ENCODE assay signal across 9 cellular contexts in genomic region chr13:23979361-23980159, GRCh38.
DNase-seq lines count a peak whose midpoint lies in the region; ATAC-seq, FAIRE-seq and TF ChIP-seq lines count a peak whose summit lies in the region.
"Had no signal": no experiment of that assay in that cellular context is flagged by ENCODE, and none has a peak within 500 bp of the region (broad histone marks: within the 10 kb centered on the region; RNA-seq: fewer than 3 reads in every experiment).

No MANE protein-coding gene starts in this region.

- no peak for TF ChIP-seq POLR2A in HepG2 (IDR thresholded peaks at IDR 0.05; ENCODE audit: insufficient read depth in 1 of 2, low read depth in 2 of 2, low read length in 2 of 2)

- peak; percentile 43 for ATAC-seq in GM21576 (IDR thresholded peaks at IDR 0.05; ENCODE audit: unreplicated experiment)
- peak; percentile 93 for ATAC-seq in HepG2
- ATAC-seq in GM21390 (IDR thresholded peaks at IDR 0.05; ENCODE audit: unreplicated experiment): no peak

- peaks cover 2 to 48% of the 10 kb centered on the region in 2 experiments; a peak in 4 of 5 replicates for H3K27me3 ChIP-seq in HepG2 (ENCODE audit: control insufficient read depth in 1 of 2, insufficient read depth in 2 of 2, low read length in 2 of 2)

- BruUV-seq in HepG2 (replicated peaks; lab: Mats Ljungman, UMichigan): no TSS peak

- no peaks in the 10 kb centered on the region for H4K20me1 ChIP-seq in HepG2 (ENCODE audit: insufficient read depth, low read length)

- no peaks in the 10 kb centered on the region for H3K9me3 ChIP-seq in HepG2 (ENCODE audit: low read length)

- H3K4me3 ChIP-seq in WI38 (ENCODE audit: low read depth, low read length) (peak overlapping the region; percentile 84), HepG2 (replicated peaks in 1 of 3; ENCODE audit: insufficient read depth in 1 of 3, low read depth in 2 of 3, low read length in 3 of 3) (peak overlapping the region in 2 of 3 experiments; percentile 23 to 66; a peak in 5 of 6 replicates)

- peak; percentile 92 for DNase-seq in ELR (ENCODE audit: low read depth)
- peak; percentile 85 for DNase-seq in ecto neural progenitor cell (ENCODE audit: low spot score)
- peak; percentile 6 for DNase-seq in HepG2 (ENCODE audit: low spot score)
- peak; percentile 4 for DNase-seq in stimulated activated CD8-positive, alpha-beta memory T cell treated with anti-CD3 and anti-CD28 coated beads, Interleukin-12 subunit alpha, Interleukin-12 subunit beta, amount 100 ng/mL, for 1 hour (ENCODE audit: low read depth)

- no peak overlapping the region for H3K27ac ChIP-seq in HepG2 (ENCODE audit: extremely low read length, insufficient read depth, low read length)
- H3K27ac ChIP-seq: epithelial cell of prostate had no signal

- FAIRE-seq in HepG2 (lab: Jason Lieb, UNC): no peak

- TF ChIP-seq RAD21 in Ishikawa (IDR thresholded peaks at IDR 0.05; ENCODE audit: low read depth) (no peak), HepG2 (CRISPR knock-in tag; IDR thresholded peaks at IDR 0.05) (no peak)

- 3% methylated on average over 28 of the region's 43 CpGs for WGBS in HepG2 (ENCODE audit: low lambda C conversion rate)

- intact Hi-C loops in HepG2 (cut with micrococcal nuclease; ENCODE audit: unreplicated experiment): no loop called here

- H3K4me1 ChIP-seq in HepG2 (ENCODE audit: insufficient read depth, low read length): peaks cover 15% of the 10 kb centered on the region

- CTCF ChIA-PET in HepG2 (lab: Yijun Ruan, JAX; ENCODE audit: low intra/inter-chr PET ratio, low total read pairs): no interaction called here

- no peak overlapping the region for H2AFZ ChIP-seq in HepG2 (ENCODE audit: low read length)

- in situ Hi-C loops in HepG2 (cut with HindIII; ENCODE audit: extremely low pct_ligation_motif_present, low pct_unique_long_range_greater_than_20kb): no loop called here

- H3K9ac ChIP-seq in HepG2 (ENCODE audit: insufficient read depth, low read depth, low read length): no peak overlapping the region

- TF ChIP-seq EP300 in Ishikawa (IDR thresholded peaks at IDR 0.05; ENCODE audit: borderline replicate concordance) (no peak), HepG2 (IDR thresholded peaks at IDR 0.05; ENCODE audit: low read depth in 2 of 2, low read length in 2 of 2) (no peak), HepG2 (CRISPR knock-in tag; IDR thresholded peaks at IDR 0.05; ENCODE audit: borderline replicate concordance) (no peak)

- no peaks in the 10 kb centered on the region for H3K79me2 ChIP-seq in HepG2 (ENCODE audit: insufficient read depth, low read length)

- H3K36me3 ChIP-seq in HepG2 (replicated peaks in 1 of 2; ENCODE audit: control insufficient read depth in 1 of 2, insufficient read depth in 2 of 2, low read length in 2 of 2): no peaks in the 10 kb centered on the region

- TF ChIP-seq CTCF in WI38 (IDR thresholded peaks at IDR 0.05; ENCODE audit: low read depth, low read length): no peak
- TF ChIP-seq CTCF in HepG2 (CRISPR knock-in tag; IDR thresholded peaks at IDR 0.05): no peak

- POLR2A ChIA-PET in HepG2 (lab: Yijun Ruan, JAX): no interaction called here

- H3K4me2 ChIP-seq in HepG2 (ENCODE audit: low read depth, low read length): peak overlapping the region; percentile 73

TF ChIP-seq in Ishikawa, 13 proteins besides CTCF, POLR2A, EP300 and RAD21 (continues in another document):
- TF ChIP-seq REST (IDR thresholded peaks at IDR 0.05; ENCODE audit: low read depth) (no peak), TCF12 (IDR thresholded peaks at IDR 0.05; ENCODE audit: low read depth) (no peak), CEBPB (IDR thresholded peaks at IDR 0.05) (no peak), CREB1 (IDR thresholded peaks at IDR 0.05; ENCODE audit: low read depth) (no peak), TAF1 (IDR thresholded peaks at IDR 0.05; ENCODE audit: low read depth) (no peak), EGR1 (IDR thresholded peaks at IDR 0.05) (no peak), MAX (IDR thresholded peaks at IDR 0.05) (0 out of 2 replicates have a peak, but pooled peaks have one; percentile 19), FOXM1 (IDR thresholded peaks at IDR 0.05; ENCODE audit: borderline replicate concordance, low read depth) (no peak), TEAD4 (IDR thresholded peaks at IDR 0.05) (no peak), USF1 (IDR thresholded peaks at IDR 0.05) (no peak)

TF ChIP-seq in HepG2, 621 proteins besides CTCF, POLR2A, EP300 and RAD21:
- no peak for TF ChIP-seq TGIF2 (CRISPR knock-in tag; IDR thresholded peaks at IDR 0.05)
- no peak for TF ChIP-seq SCMH1 (CRISPR knock-in tag; IDR thresholded peaks at IDR 0.05; ENCODE audit: borderline replicate concordance)
- TF ChIP-seq PATZ1 (CRISPR knock-in tag; IDR thresholded peaks at IDR 0.05): peak; percentile 4; the same call in 1 of the 2 replicates

Comparison
In these comparisons a context has a peak if more than half of its experiments do, and no peak if none do; other contexts are left out.
1. DNase-seq: peak in every context shown above with its lines; median percentile 92 in ELR; 85 in ecto neural progenitor cell; 6 in HepG2; 4 in stimulated activated CD8-positive, alpha-beta memory T cell treated with anti-CD3 and anti-CD28 coated beads, Interleukin-12 subunit alpha, Interleukin-12 subunit beta, amount 100 ng/mL, for 1 hour.